ENCODE assay signal across 1 cellular context in the genomic region with DNA sequence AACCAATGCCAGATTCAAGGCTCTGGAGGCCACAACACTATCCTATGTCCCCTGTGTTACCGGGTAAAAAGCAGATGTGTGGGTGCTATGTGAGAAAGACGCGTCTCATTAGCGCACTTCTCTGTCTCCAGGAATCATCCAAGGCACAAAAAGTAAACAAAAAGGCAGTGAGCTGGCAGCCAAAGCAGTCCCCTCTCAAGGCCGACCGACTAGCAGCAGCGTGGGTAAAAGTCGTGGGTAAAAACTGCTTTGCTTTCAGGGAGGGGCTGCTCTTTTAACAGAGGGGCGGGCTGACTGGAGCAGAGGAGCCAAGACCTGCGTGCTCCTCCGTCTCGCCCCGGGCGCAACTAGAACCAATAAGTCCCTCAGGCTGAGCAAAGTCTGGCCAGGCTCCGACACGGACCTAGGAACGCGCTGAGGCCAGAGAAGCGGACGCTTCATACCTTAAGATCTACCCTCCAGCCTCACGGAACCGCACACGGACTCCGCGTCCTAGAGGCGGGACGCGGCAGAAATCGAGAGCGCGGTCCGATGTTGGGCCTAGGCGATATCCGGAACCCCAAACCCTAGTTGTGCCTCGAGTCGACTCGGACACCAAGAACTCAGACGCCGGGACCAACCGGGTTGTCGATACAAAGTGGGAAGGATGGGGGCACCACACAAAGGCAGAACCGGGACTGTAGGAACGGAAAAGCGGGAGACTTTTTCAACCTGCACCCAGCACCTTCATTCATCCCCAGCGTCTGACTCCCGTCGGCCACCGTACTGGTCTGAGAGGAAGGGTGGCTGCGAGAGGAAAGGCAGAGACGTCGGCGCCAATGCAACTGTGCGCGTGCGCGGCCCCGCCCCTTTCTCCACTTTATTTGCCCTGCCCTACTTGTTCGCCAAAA.
TF ChIP-seq lines count a peak whose summit lies in the region.

A gene with protein sequence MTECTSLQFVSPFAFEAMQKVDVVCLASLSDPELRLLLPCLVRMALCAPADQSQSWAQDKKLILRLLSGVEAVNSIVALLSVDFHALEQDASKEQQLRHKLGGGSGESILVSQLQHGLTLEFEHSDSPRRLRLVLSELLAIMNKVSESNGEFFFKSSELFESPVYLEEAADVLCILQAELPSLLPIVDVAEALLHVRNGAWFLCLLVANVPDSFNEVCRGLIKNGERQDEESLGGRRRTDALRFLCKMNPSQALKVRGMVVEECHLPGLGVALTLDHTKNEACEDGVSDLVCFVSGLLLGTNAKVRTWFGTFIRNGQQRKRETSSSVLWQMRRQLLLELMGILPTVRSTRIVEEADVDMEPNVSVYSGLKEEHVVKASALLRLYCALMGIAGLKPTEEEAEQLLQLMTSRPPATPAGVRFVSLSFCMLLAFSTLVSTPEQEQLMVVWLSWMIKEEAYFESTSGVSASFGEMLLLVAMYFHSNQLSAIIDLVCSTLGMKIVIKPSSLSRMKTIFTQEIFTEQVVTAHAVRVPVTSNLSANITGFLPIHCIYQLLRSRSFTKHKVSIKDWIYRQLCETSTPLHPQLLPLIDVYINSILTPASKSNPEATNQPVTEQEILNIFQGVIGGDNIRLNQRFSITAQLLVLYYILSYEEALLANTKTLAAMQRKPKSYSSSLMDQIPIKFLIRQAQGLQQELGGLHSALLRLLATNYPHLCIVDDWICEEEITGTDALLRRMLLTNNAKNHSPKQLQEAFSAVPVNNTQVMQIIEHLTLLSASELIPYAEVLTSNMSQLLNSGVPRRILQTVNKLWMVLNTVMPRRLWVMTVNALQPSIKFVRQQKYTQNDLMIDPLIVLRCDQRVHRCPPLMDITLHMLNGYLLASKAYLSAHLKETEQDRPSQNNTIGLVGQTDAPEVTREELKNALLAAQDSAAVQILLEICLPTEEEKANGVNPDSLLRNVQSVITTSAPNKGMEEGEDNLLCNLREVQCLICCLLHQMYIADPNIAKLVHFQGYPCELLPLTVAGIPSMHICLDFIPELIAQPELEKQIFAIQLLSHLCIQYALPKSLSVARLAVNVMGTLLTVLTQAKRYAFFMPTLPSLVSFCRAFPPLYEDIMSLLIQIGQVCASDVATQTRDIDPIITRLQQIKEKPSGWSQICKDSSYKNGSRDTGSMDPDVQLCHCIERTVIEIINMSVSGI (minus strand): TSS at position 772 of the 890 bp plus-strand sequence. CDS start 1,338 bp downstream, outside the sequence.

TF ChIP-seq in HepG2, 621 proteins besides CTCF, POLR2A, EP300 and RAD21 (continued from another document and continues in another):
- TF ChIP-seq DR1 (CRISPR knock-in tag; IDR thresholded peaks at IDR 0.05) (peak; percentile 57), ZNF33B (CRISPR knock-in tag; IDR thresholded peaks at IDR 0.05) (peak; percentile 39; the same call in 1 of the 2 replicates), PRMT3 (CRISPR knock-in tag; IDR thresholded peaks at IDR 0.05; ENCODE audit: borderline replicate concordance, low read depth) (0 out of 2 replicates have a peak, but pooled peaks have one; percentile 85), MTF1 (CRISPR knock-in tag; IDR thresholded peaks at IDR 0.05) (peak; percentile 87; the same call in 1 of the 2 replicates), ELF1 (CRISPR knock-in tag; IDR thresholded peaks at IDR 0.05) (0 out of 2 replicates have a peak, but pooled peaks have one; percentile 56), ZNF432 (CRISPR knock-in tag; IDR thresholded peaks at IDR 0.05; ENCODE audit: borderline replicate concordance) (peak; percentile 83; the same call in 1 of the 2 replicates), ZKSCAN5 (CRISPR knock-in tag; IDR thresholded peaks at IDR 0.05) (no peak), AHR (CRISPR knock-in tag; IDR thresholded peaks at IDR 0.05) (peak; percentile 88; the same call in 1 of the 2 replicates), ZNF775 (CRISPR knock-in tag; IDR thresholded peaks at IDR 0.05; ENCODE audit: borderline replicate concordance) (0 out of 2 replicates have a peak, but pooled peaks have one; percentile 55), RFX5 (IDR thresholded peaks at IDR 0.05; ENCODE audit: low read depth, low read length) (no peak), SRF (IDR thresholded peaks at IDR 0.05; ENCODE audit: low read depth, low read length) (no peak), ZSCAN9 (CRISPR knock-in tag; IDR thresholded peaks at IDR 0.05; ENCODE audit: borderline replicate concordance) (peak; percentile 90), ARHGAP35 (CRISPR knock-in tag; IDR thresholded peaks at IDR 0.05; ENCODE audit: borderline replicate concordance) (peak; percentile 64), NFYB (CRISPR knock-in tag; IDR thresholded peaks at IDR 0.05) (peak; percentile 16; the same call in 1 of the 2 replicates), ZNF615 (CRISPR knock-in tag; IDR thresholded peaks at IDR 0.05; ENCODE audit: borderline replicate concordance) (0 out of 2 replicates have a peak, but pooled peaks have one; percentile 79)
- TF ChIP-seq, protein P1, sequence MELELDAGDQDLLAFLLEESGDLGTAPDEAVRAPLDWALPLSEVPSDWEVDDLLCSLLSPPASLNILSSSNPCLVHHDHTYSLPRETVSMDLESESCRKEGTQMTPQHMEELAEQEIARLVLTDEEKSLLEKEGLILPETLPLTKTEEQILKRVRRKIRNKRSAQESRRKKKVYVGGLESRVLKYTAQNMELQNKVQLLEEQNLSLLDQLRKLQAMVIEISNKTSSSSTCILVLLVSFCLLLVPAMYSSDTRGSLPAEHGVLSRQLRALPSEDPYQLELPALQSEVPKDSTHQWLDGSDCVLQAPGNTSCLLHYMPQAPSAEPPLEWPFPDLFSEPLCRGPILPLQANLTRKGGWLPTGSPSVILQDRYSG (CRISPR knock-in tag; IDR thresholded peaks at IDR 0.05): no peak
- TF ChIP-seq, protein P2, sequence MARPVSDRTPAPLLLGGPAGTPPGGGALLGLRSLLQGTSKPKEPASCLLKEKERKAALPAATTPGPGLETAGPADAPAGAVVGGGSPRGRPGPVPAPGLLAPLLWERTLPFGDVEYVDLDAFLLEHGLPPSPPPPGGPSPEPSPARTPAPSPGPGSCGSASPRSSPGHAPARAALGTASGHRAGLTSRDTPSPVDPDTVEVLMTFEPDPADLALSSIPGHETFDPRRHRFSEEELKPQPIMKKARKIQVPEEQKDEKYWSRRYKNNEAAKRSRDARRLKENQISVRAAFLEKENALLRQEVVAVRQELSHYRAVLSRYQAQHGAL (CRISPR knock-in tag; IDR thresholded peaks at IDR 0.05; ENCODE audit: not compliant biosample characterization): peak; percentile 51
- TF ChIP-seq, protein P3, sequence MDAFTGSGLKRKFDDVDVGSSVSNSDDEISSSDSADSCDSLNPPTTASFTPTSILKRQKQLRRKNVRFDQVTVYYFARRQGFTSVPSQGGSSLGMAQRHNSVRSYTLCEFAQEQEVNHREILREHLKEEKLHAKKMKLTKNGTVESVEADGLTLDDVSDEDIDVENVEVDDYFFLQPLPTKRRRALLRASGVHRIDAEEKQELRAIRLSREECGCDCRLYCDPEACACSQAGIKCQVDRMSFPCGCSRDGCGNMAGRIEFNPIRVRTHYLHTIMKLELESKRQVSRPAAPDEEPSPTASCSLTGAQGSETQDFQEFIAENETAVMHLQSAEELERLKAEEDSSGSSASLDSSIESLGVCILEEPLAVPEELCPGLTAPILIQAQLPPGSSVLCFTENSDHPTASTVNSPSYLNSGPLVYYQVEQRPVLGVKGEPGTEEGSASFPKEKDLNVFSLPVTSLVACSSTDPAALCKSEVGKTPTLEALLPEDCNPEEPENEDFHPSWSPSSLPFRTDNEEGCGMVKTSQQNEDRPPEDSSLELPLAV (CRISPR knock-in tag; conservative IDR thresholded peaks at IDR 0.05; ENCODE audit: low read depth): no peak
- TF ChIP-seq, protein P4, sequence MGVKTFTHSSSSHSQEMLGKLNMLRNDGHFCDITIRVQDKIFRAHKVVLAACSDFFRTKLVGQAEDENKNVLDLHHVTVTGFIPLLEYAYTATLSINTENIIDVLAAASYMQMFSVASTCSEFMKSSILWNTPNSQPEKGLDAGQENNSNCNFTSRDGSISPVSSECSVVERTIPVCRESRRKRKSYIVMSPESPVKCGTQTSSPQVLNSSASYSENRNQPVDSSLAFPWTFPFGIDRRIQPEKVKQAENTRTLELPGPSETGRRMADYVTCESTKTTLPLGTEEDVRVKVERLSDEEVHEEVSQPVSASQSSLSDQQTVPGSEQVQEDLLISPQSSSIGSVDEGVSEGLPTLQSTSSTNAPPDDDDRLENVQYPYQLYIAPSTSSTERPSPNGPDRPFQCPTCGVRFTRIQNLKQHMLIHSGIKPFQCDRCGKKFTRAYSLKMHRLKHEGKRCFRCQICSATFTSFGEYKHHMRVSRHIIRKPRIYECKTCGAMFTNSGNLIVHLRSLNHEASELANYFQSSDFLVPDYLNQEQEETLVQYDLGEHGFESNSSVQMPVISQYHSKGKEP (CRISPR knock-in tag; IDR thresholded peaks at IDR 0.05): peak; percentile 30; the same call in 1 of the 2 replicates
- TF ChIP-seq, protein P5, sequence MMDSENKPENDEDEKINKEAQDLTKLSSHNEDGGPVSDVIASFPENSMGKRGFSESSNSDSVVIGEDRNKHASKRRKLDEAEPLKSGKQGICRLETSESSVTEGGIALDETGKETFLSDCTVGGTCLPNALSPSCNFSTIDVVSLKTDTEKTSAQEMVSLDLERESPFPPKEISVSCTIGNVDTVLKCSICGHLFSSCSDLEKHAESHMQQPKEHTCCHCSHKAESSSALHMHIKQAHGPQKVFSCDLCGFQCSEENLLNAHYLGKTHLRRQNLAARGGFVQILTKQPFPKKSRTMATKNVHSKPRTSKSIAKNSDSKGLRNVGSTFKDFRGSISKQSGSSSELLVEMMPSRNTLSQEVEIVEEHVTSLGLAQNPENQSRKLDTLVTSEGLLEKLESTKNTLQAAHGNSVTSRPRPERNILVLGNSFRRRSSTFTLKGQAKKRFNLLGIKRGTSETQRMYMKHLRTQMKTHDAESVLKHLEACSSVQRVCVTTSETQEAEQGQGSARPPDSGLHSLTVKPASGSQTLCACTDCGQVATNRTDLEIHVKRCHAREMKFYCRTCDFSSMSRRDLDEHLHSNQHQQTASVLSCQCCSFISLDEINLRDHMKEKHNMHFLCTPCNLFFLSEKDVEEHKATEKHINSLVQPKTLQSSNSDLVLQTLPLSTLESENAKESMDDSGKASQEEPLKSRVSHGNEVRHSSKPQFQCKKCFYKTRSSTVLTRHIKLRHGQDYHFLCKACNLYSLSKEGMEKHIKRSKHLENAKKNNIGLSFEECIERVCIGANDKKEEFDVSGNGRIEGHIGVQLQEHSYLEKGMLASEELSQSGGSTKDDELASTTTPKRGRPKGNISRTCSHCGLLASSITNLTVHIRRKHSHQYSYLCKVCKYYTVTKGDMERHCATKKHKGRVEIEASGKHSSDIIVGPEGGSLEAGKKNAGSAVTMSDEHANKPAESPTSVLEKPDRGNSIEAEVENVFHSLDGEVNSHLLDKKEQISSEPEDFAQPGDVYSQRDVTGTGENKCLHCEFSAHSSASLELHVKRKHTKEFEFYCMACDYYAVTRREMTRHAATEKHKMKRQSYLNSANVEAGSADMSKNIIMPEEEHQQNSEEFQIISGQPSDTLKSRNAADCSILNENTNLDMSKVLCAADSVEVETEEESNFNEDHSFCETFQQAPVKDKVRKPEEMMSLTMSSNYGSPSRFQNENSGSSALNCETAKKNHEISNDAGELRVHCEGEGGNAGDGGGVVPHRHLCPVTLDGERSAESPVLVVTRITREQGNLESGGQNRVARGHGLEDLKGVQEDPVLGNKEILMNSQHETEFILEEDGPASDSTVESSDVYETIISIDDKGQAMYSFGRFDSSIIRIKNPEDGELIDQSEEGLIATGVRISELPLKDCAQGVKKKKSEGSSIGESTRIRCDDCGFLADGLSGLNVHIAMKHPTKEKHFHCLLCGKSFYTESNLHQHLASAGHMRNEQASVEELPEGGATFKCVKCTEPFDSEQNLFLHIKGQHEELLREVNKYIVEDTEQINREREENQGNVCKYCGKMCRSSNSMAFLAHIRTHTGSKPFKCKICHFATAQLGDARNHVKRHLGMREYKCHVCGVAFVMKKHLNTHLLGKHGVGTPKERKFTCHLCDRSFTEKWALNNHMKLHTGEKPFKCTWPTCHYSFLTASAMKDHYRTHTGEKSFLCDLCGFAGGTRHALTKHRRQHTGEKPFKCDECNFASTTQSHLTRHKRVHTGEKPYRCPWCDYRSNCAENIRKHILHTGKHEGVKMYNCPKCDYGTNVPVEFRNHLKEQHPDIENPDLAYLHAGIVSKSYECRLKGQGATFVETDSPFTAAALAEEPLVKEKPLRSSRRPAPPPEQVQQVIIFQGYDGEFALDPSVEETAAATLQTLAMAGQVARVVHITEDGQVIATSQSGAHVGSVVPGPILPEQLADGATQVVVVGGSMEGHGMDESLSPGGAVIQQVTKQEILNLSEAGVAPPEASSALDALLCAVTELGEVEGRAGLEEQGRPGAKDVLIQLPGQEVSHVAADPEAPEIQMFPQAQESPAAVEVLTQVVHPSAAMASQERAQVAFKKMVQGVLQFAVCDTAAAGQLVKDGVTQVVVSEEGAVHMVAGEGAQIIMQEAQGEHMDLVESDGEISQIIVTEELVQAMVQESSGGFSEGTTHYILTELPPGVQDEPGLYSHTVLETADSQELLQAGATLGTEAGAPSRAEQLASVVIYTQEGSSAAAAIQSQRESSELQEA (CRISPR knock-in tag; IDR thresholded peaks at IDR 0.05; ENCODE audit: not compliant biosample characterization): no peak
- TF ChIP-seq, protein P6, sequence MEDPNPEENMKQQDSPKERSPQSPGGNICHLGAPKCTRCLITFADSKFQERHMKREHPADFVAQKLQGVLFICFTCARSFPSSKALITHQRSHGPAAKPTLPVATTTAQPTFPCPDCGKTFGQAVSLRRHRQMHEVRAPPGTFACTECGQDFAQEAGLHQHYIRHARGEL (CRISPR knock-in tag; IDR thresholded peaks at IDR 0.05): 0 out of 2 replicates have a peak, but pooled peaks have one; percentile 63
- TF ChIP-seq, protein P7, sequence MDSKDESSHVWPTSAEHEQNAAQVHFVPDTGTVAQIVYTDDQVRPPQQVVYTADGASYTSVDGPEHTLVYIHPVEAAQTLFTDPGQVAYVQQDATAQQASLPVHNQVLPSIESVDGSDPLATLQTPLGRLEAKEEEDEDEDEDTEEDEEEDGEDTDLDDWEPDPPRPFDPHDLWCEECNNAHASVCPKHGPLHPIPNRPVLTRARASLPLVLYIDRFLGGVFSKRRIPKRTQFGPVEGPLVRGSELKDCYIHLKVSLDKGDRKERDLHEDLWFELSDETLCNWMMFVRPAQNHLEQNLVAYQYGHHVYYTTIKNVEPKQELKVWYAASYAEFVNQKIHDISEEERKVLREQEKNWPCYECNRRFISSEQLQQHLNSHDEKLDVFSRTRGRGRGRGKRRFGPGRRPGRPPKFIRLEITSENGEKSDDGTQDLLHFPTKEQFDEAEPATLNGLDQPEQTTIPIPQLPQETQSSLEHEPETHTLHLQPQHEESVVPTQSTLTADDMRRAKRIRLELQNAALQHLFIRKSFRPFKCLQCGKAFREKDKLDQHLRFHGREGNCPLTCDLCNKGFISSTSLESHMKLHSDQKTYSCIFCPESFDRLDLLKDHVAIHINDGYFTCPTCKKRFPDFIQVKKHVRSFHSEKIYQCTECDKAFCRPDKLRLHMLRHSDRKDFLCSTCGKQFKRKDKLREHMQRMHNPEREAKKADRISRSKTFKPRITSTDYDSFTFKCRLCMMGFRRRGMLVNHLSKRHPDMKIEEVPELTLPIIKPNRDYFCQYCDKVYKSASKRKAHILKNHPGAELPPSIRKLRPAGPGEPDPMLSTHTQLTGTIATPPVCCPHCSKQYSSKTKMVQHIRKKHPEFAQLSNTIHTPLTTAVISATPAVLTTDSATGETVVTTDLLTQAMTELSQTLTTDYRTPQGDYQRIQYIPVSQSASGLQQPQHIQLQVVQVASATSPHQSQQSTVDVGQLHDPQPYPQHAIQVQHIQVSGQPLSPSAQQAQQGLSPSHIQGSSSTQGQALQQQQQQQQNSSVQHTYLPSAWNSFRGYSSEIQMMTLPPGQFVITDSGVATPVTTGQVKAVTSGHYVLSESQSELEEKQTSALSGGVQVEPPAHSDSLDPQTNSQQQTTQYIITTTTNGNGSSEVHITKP (CRISPR knock-in tag; IDR thresholded peaks at IDR 0.05; ENCODE audit: low read depth): peak; percentile 43; the same call in 1 of the 2 replicates
